ENCODE assay signal across 2 cellular contexts in genomic region chr5:181163487-181164075, GRCh38.
TF ChIP-seq lines count a peak whose summit lies in the region.

No MANE protein-coding gene starts in this region.

TF ChIP-seq in K562, 482 proteins besides CTCF, POLR2A, EP300 and RAD21 (continues in another document):
- no peak for TF ChIP-seq PHB (CRISPR knock-in tag; IDR thresholded peaks at IDR 0.05)
- TF ChIP-seq RUNX1 (IDR thresholded peaks at IDR 0.05; ENCODE audit: low read depth), result no peak
- TF ChIP-seq ATF6 (CRISPR knock-in tag; IDR thresholded peaks at IDR 0.05), result no peak
- TF ChIP-seq ZHX1 (conservative IDR thresholded peaks at IDR 0.05; ENCODE audit: low read length), result no peak
- TF ChIP-seq RNF219 (CRISPR knock-in tag; IDR thresholded peaks at IDR 0.05), result no peak
- no peak for TF ChIP-seq RBM22 (IDR thresholded peaks at IDR 0.05; ENCODE audit: low read depth, low read length, poor library complexity, severe bottlenecking)
- TF ChIP-seq ZBTB17 (CRISPR knock-in tag; IDR thresholded peaks at IDR 0.05), result peak; percentile 51; the same call in 1 of the 2 replicates
- 0 out of 2 replicates have a peak, but pooled peaks have one; percentile 29 for TF ChIP-seq ARID1B (IDR thresholded peaks at IDR 0.05)
- no peak for TF ChIP-seq PURB (CRISPR knock-in tag; IDR thresholded peaks at IDR 0.05; ENCODE audit: low read depth)
- peak; percentile 28 to 32; a peak in 2 of 4 replicates for TF ChIP-seq NRF1 (conservative IDR thresholded peaks at IDR 0.05 in 1 of 2, IDR thresholded peaks at IDR 0.05 in 1 of 2)
- no peak for TF ChIP-seq PRMT5 (CRISPR knock-in tag; IDR thresholded peaks at IDR 0.05)
- no peak for TF ChIP-seq COPS2 (conservative IDR thresholded peaks at IDR 0.05)
- 0 out of 2 replicates have a peak, but pooled peaks have one; percentile 15 for TF ChIP-seq ELF2 (CRISPR knock-in tag; IDR thresholded peaks at IDR 0.05)
- peak; percentile 80; the same call in 1 of the 2 replicates for TF ChIP-seq ZBTB26 (CRISPR knock-in tag; IDR thresholded peaks at IDR 0.05)
- no peak for TF ChIP-seq PCBP1 (IDR thresholded peaks at IDR 0.05; ENCODE audit: low read depth, low read length, poor library complexity, severe bottlenecking)
- TF ChIP-seq ZNF395 (CRISPR knock-in tag; IDR thresholded peaks at IDR 0.05), result peak; percentile 71; the same call in 1 of the 2 replicates

TF ChIP-seq in neural cell, 6 proteins besides CTCF, POLR2A, EP300 and RAD21:
- TF ChIP-seq REST (IDR thresholded peaks at IDR 0.05; ENCODE audit: borderline replicate concordance) (no peak), EZH2 (IDR thresholded peaks at IDR 0.05; ENCODE audit: borderline replicate concordance, insufficient read depth, low read length, poor library complexity, severe bottlenecking) (no peak), POLR2AphosphoS5 (IDR thresholded peaks at IDR 0.05) (no peak), MXI1 (conservative IDR thresholded peaks at IDR 0.05; ENCODE audit: poor library complexity, severe bottlenecking) (no peak), SMC3 (conservative IDR thresholded peaks at IDR 0.05; ENCODE audit: poor library complexity) (no peak), TAF1 (IDR thresholded peaks at IDR 0.05; ENCODE audit: low read depth) (no peak)
TF ChIP-seq in neural cell: peak in this region for 0.
